Comparison of ENCODE assay signal across 8 cellular contexts in the genomic region with DNA sequence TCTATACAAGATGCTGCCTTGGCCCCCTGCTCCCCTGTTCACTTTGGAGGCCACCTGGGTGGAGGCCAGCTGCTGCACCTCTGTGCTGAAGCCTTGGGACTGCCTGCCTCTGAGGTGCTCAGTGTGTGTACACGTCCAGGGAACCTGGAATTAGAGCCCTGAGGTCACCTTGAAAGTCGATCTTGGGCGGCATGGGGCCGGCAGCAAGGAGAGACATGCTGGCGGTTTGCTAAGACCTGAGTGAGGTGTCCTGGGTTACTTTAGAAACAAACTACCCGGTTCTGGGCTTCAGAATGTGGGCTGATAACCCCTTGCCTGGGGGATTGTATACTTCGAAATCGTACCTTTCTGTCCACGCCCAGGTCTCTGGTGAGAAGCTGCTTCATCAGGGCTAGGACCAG. TPM values are rescaled to one million over a fixed set of nuclear protein-coding genes. Genes with fewer than 3 reads are reported as not detected.
DNase-seq lines count a peak whose midpoint lies in the region; ATAC-seq and TF ChIP-seq lines count a peak whose summit lies in the region.

No MANE protein-coding gene starts in this region.

- H3K56ac ChIP-seq in mesendoderm (ENCODE audit: low read length) = peak overlapping the region; percentile 80

- H3K27me3 Mint-ChIP-seq in activated CD4-positive, alpha-beta T cell treated with anti-CD3 and anti-CD28 coated beads, Interleukin-2, amount 10 ng/mL, durations not matched to agents 7 days and 5 days = no peaks in the 10 kb centered on the region
- no peaks in the 10 kb centered on the region for H3K27me3 Mint-ChIP-seq in type B pancreatic cell

- WGBS in mammary epithelial cell (ENCODE audit: low coverage, missing lambda C conversion rate) = 38% methylated on average over 8 of the region's 9 CpGs
- no CpG with 5 or more reads among the region's 9 CpGs for WGBS in mesendoderm (ENCODE audit: extremely low coverage, insufficient coverage, low lambda C conversion rate)

- CTCF ChIA-PET in activated CD4-positive, alpha-beta T cell treated with anti-CD3 and anti-CD28 coated beads, Interleukin-2, amount 10 ng/mL, durations not matched to agents 7 days and 5 days (lab: Charles Lee) = interaction anchor here (0.9 to 4.2 kb wide), 29 partner anchors 8 to 344 kb away, joined by 3 to 50 read pairs (median 4); a partner anchor contains a TSS
- CTCF ChIA-PET in mammary epithelial cell (lab: Charles Lee; ENCODE audit: low non-redundant PET) = no interaction called here

- H2BK15ac ChIP-seq in mesendoderm (replicated peaks; ENCODE audit: low read depth) = no peak overlapping the region

- TSS peak; percentile 52 for BruUV-seq in mammary epithelial cell (replicated peaks; lab: Mats Ljungman, UMichigan)

- DNase-seq in activated CD4-positive, alpha-beta T cell treated with anti-CD3 and anti-CD28 coated beads, Interleukin-2, amount 10 ng/mL, durations not matched to agents 7 days and 5 days = no peak
- DNase-seq in activated CD4-positive, alpha-beta T cell treated with anti-CD3 and anti-CD28 coated beads, Interleukin-2, amount 50 U/mL, for 1 hour = no peak
- DNase-seq in mammary epithelial cell (no peak), mesendoderm (no peak), type B pancreatic cell (ENCODE audit: extremely low spot score, unreplicated experiment) (no peak), A172 (ENCODE audit: low spot score) (no peak)

- POLR2A ChIA-PET in activated CD4-positive, alpha-beta T cell treated with anti-CD3 and anti-CD28 coated beads, Interleukin-2, amount 10 ng/mL, durations not matched to agents 7 days and 5 days (lab: Charles Lee) = interaction anchor here (0.9 kb wide), 1 partner anchor 125 kb away, joined by 3 read pairs; no protein-coding TSS in a partner anchor

- H3K4me3 Mint-ChIP-seq in activated CD4-positive, alpha-beta T cell treated with anti-CD3 and anti-CD28 coated beads, Interleukin-2, amount 10 ng/mL, durations not matched to agents 7 days and 5 days = peak overlapping the region; percentile 62
- H3K4me3 Mint-ChIP-seq in type B pancreatic cell = peak overlapping the region; percentile 77

- peak overlapping the region; percentile 27 for H2AK5ac ChIP-seq in mesendoderm (ENCODE audit: low read length)

- intact Hi-C loops in mammary epithelial cell (cut with micrococcal nuclease) = loop anchor here (1.0 to 5.0 kb wide), 5 partner anchors 85 to 344 kb away; a partner anchor contains a TSS

- dilution Hi-C loops in mammary epithelial cell (cut with HindIII; ENCODE audit: low sequenced_read_pairs) = no loop called here

- H3K79me2 ChIP-seq in mammary epithelial cell (ENCODE audit: insufficient read depth, low read length) (peaks cover 95% of the 10 kb centered on the region), mesendoderm (ENCODE audit: control insufficient read depth, insufficient read depth, low read length) (peaks cover 54% of the 10 kb centered on the region)

- peak overlapping the region; percentile 27 for H3K4me2 ChIP-seq in mammary epithelial cell (ENCODE audit: insufficient read depth, low read depth, low read length)
- no peak overlapping the region for H3K4me2 ChIP-seq in mesendoderm (ENCODE audit: low read length)

- H4K20me1 ChIP-seq in mammary epithelial cell (ENCODE audit: insufficient read depth, low read length) = no peaks in the 10 kb centered on the region

- H3K4me3 ChIP-seq in mammary epithelial cell (replicated peaks in 1 of 3; ENCODE audit: insufficient read depth in 1 of 3, low read depth in 2 of 3, low read length in 3 of 3) = no peak overlapping the region
- H3K4me3 ChIP-seq in mesendoderm (ENCODE audit: low read length) = no peak overlapping the region

- H3K9me3 ChIP-seq in mammary epithelial cell (replicated peaks; ENCODE audit: insufficient read depth, low read length) = no peaks in the 10 kb centered on the region

- no peaks in the 10 kb centered on the region for H3K9me3 Mint-ChIP-seq in activated CD4-positive, alpha-beta T cell treated with anti-CD3 and anti-CD28 coated beads, Interleukin-2, amount 10 ng/mL, durations not matched to agents 7 days and 5 days
- no peaks in the 10 kb centered on the region for H3K9me3 Mint-ChIP-seq in type B pancreatic cell

- peak overlapping the region; percentile 100 for H3K27ac Mint-ChIP-seq in activated CD4-positive, alpha-beta T cell treated with anti-CD3 and anti-CD28 coated beads, Interleukin-2, amount 10 ng/mL, durations not matched to agents 7 days and 5 days
- H3K27ac Mint-ChIP-seq in type B pancreatic cell = peak overlapping the region; percentile 94

- no peak overlapping the region for H2AFZ ChIP-seq in mammary epithelial cell (ENCODE audit: low read depth, low read length)

- peaks cover 11% of the 10 kb centered on the region for H3K36me3 ChIP-seq in mammary epithelial cell (ENCODE audit: insufficient read depth, low read length)
- H3K36me3 ChIP-seq in mesendoderm (ENCODE audit: control insufficient read depth, insufficient read depth, low read length) = peaks cover 3% of the 10 kb centered on the region

- H3K4ac ChIP-seq in mesendoderm (ENCODE audit: low read depth, low read length) = no peak overlapping the region

- H3K4me1 Mint-ChIP-seq in activated CD4-positive, alpha-beta T cell treated with anti-CD3 and anti-CD28 coated beads, Interleukin-2, amount 10 ng/mL, durations not matched to agents 7 days and 5 days = peaks cover 48% of the 10 kb centered on the region
- peaks cover 54% of the 10 kb centered on the region for H3K4me1 Mint-ChIP-seq in type B pancreatic cell (ENCODE audit: unreplicated experiment)

- H3K9ac ChIP-seq in mammary epithelial cell (ENCODE audit: insufficient read depth, low read length) (no peak overlapping the region), mesendoderm (ENCODE audit: low read length) (peak overlapping the region; percentile 49)

- H3K23ac ChIP-seq in mesendoderm (ENCODE audit: low read length) = no peak overlapping the region

- H3K27ac ChIP-seq in mammary epithelial cell (ENCODE audit: insufficient read depth, low read depth, low read length) (no peak overlapping the region), mesendoderm (ENCODE audit: low read depth, low read length) (peak overlapping the region; percentile 22)

- H4K5ac ChIP-seq in mesendoderm (ENCODE audit: low read length) = no peak overlapping the region

- H4K8ac ChIP-seq in mesendoderm (ENCODE audit: low read depth, low read length) = no peak overlapping the region

- H3K36me3 Mint-ChIP-seq in activated CD4-positive, alpha-beta T cell treated with anti-CD3 and anti-CD28 coated beads, Interleukin-2, amount 10 ng/mL, durations not matched to agents 7 days and 5 days (ENCODE audit: low read depth) = peaks cover 35% of the 10 kb centered on the region
- H3K36me3 Mint-ChIP-seq in type B pancreatic cell = no peaks in the 10 kb centered on the region

- H3K4me1 ChIP-seq in mammary epithelial cell (ENCODE audit: insufficient read depth, low read length) (peaks cover 37% of the 10 kb centered on the region), mesendoderm (ENCODE audit: control insufficient read depth, low read depth, low read length) (peaks cover 17% of the 10 kb centered on the region)

- peaks cover 43% of the 10 kb centered on the region for H3K79me1 ChIP-seq in mesendoderm (ENCODE audit: low read length)

- H2BK5ac ChIP-seq in mesendoderm (ENCODE audit: low read length) = peak overlapping the region; percentile 8

- H2BK120ac ChIP-seq in mesendoderm (ENCODE audit: low read depth, low read length) = no peak overlapping the region

- no peaks in the 10 kb centered on the region for H3K27me3 ChIP-seq in mammary epithelial cell (ENCODE audit: insufficient read depth, low read length)
- H3K27me3 ChIP-seq in mesendoderm (ENCODE audit: insufficient read depth, low read length, poor library complexity) = no peaks in the 10 kb centered on the region

- H3K18ac ChIP-seq in mesendoderm (ENCODE audit: low read length) = no peak overlapping the region

- in situ Hi-C loops in mammary epithelial cell (cut with MboI; ENCODE audit: low sequenced_read_pairs in 2 of 2) = loop anchor here (5.0 to 25.0 kb wide), 2 partner anchors 123 to 328 kb away; a partner anchor contains a TSS

- TF ChIP-seq CTCF in mammary epithelial cell (conservative IDR thresholded peaks at IDR 0.05 in 1 of 2, IDR thresholded peaks at IDR 0.05 in 1 of 2; ENCODE audit: extremely low read depth in 1 of 2, insufficient read depth in 1 of 2, low read depth in 1 of 2, low read length in 2 of 2) (no peak), type B pancreatic cell (conservative IDR thresholded peaks at IDR 0.05) (no peak)

- ATAC-seq in HG03196 (IDR thresholded peaks at IDR 0.05; ENCODE audit: unreplicated experiment) = no peak
- no peak for ATAC-seq in HG03135 (IDR thresholded peaks at IDR 0.05; ENCODE audit: unreplicated experiment)

RNA-seq across cellular contexts. Expression of a gene that starts 25.5 kb away (rescaled TPM):
- total RNA-seq in activated CD4-positive, alpha-beta T cell treated with anti-CD3 and anti-CD28 coated beads, Interleukin-2, amount 10 ng/mL, durations not matched to agents 7 days and 5 days = 1 to 10 TPM; 3.7 to 4.4 TPM
- 1 to 10 TPM; 2.7 to 2.8 TPM for total RNA-seq in mammary epithelial cell
- 0.88 TPM for polyA plus RNA-seq in mammary epithelial cell
- polyA minus RNA-seq in mammary epithelial cell = not detected
- 0.77 TPM for polyA plus RNA-seq in mesendoderm (2013, experiment 1 of 2)
- 0.67 TPM for polyA plus RNA-seq in mesendoderm (2013, experiment 2 of 2)
- total RNA-seq in type B pancreatic cell (ENCODE audit: low replicate concordance) = 1.5 and 2.3 TPM in 2 replicates
- 0.26 and 0.88 TPM in 2 replicates for total RNA-seq in A172 (2014; rRNA removed; shearing (Covaris generic))

RNA-seq across cellular contexts. Expression of a gene that starts 26.2 kb away (rescaled TPM):
- total RNA-seq in activated CD4-positive, alpha-beta T cell treated with anti-CD3 and anti-CD28 coated beads, Interleukin-2, amount 10 ng/mL, durations not matched to agents 7 days and 5 days = 100 to 1,000 TPM; 314 to 363 TPM
- 100 to 1,000 TPM; 136 to 221 TPM for total RNA-seq in mammary epithelial cell
- polyA plus RNA-seq in mammary epithelial cell = 444 TPM
- polyA minus RNA-seq in mammary epithelial cell = 141 TPM
- 203 TPM for polyA plus RNA-seq in mesendoderm (2013, experiment 1 of 2)
- polyA plus RNA-seq in mesendoderm (2013, experiment 2 of 2) = 202 TPM
- 396 and 419 TPM in 2 replicates for total RNA-seq in type B pancreatic cell (ENCODE audit: low replicate concordance)
- 43.2 and 101 TPM in 2 replicates for total RNA-seq in A172 (2014; rRNA removed; shearing (Covaris generic))

RNA-seq across cellular contexts. Expression of a gene that starts 38.9 kb away (rescaled TPM):
- total RNA-seq in activated CD4-positive, alpha-beta T cell treated with anti-CD3 and anti-CD28 coated beads, Interleukin-2, amount 10 ng/mL, durations not matched to agents 7 days and 5 days = 10 to 100 TPM; 12.8 to 13.2 TPM
- total RNA-seq in mammary epithelial cell = 1 to 10 TPM in 1 of 2 donors, under 1 TPM in 1; 0.17 to 4.1 TPM
- polyA plus RNA-seq in mammary epithelial cell = 0.68 TPM
- 0.16 TPM for polyA minus RNA-seq in mammary epithelial cell
- 2.9 TPM for polyA plus RNA-seq in mesendoderm (2013, experiment 1 of 2)
- polyA plus RNA-seq in mesendoderm (2013, experiment 2 of 2) = 2.8 TPM
- total RNA-seq in type B pancreatic cell (ENCODE audit: low replicate concordance) = 12.2 and 23.2 TPM in 2 replicates
- 0.62 and 1.1 TPM in 2 replicates for total RNA-seq in A172 (2014; rRNA removed; shearing (Covaris generic))

RNA-seq across cellular contexts. Expression of a gene that starts 48.3 kb away (rescaled TPM):
- under 1 TPM in 1 of 2 experiments, not detected in 1; 0.25 TPM for total RNA-seq in activated CD4-positive, alpha-beta T cell treated with anti-CD3 and anti-CD28 coated beads, Interleukin-2, amount 10 ng/mL, durations not matched to agents 7 days and 5 days
- total RNA-seq in mammary epithelial cell = 1 to 10 TPM in 1 of 2 donors, under 1 TPM in 1; 0.67 to 1.1 TPM
- 0.12 TPM for polyA plus RNA-seq in mammary epithelial cell
- polyA minus RNA-seq in mammary epithelial cell = 0.36 TPM
- polyA plus RNA-seq in mesendoderm (2013, experiment 1 of 2) = 1.5 TPM
- 1.6 TPM for polyA plus RNA-seq in mesendoderm (2013, experiment 2 of 2)
- 0.74 and 3.2 TPM in 2 replicates for total RNA-seq in type B pancreatic cell (ENCODE audit: low replicate concordance)
- 0.02 and 0.05 TPM in 2 replicates for total RNA-seq in A172 (2014; rRNA removed; shearing (Covaris generic))
